13 cellular contexts compared by ENCODE assay signal in the genomic region with DNA sequence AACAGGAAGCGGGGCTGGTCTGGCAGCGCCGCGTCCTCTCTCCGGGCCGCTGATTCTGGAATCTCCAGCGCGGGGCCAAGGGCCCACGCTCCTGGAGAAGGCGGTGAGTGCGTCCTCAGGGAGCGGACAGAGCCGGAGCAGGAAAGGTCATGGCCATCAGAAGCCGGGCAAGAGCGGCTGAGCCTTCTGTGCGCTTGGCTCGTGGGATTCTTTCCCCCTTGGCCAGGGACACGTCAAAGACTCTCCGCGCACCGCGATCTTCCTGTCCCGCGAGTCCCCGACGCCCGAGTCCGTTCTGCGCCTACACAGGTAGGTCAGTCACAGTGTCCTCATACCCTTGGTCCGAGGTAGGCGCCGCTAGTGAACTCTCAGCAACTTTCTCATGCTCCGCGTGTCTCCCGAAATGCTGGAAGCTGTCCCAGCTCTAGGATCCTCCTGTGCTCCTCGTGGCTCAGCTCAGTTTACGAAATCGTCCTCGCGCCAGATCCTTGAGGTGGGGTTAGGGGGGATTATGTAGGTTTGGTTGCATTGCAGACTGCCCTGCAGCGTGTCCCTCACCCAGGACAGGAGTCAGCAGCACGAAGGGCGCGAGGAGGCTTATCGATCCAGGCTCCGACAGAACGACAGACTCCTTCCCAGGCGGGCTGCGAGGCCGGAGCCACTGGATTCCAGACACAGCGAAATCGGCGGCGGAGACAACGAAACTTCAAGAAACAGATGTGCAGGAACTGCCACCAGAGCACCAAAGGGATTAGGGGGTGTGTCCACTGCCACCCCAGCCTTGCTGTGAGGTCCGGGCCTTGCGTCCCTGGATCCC. TPM values are rescaled to one million over a fixed set of nuclear protein-coding genes. Genes with fewer than 3 reads are reported as not detected.
DNase-seq lines count a peak whose midpoint lies in the region; ATAC-seq and TF ChIP-seq lines count a peak whose summit lies in the region.
"Had no signal": no experiment of that assay in that cellular context is flagged by ENCODE, and none has a peak within 500 bp of the region (broad histone marks: within the 10 kb centered on the region; RNA-seq: fewer than 3 reads in every experiment).

No MANE protein-coding gene starts in this region.

- H3K36me3 Mint-ChIP-seq in IgD-negative memory B cell = no peaks in the 10 kb centered on the region
- no peaks in the 10 kb centered on the region for H3K36me3 Mint-ChIP-seq in activated naive CD4-positive, alpha-beta T cell treated with anti-CD3 and anti-CD28 coated beads for 36 hours (ENCODE audit: low read depth)

- H3K36me3 ChIP-seq in mucosa of descending colon (ENCODE audit: low read depth) = no peaks in the 10 kb centered on the region

- peak; percentile 47 for DNase-seq in AG20443 (ENCODE audit: low spot score)
- no peak for DNase-seq in epithelial cell of proximal tubule (ENCODE audit: low read depth)
- DNase-seq in mucosa of descending colon = peak in 1 of 3 donors; percentile 51
- no peak for DNase-seq in DMS114 treated with DMSO at 0.1 percent for 48 hours (lab: John Stamatoyannopoulos, UW; ENCODE audit: unreplicated experiment)
- no peak for DNase-seq in H4 (ENCODE audit: low spot score)
- DNase-seq in activated naive CD4-positive, alpha-beta T cell treated with anti-CD3 and anti-CD28 coated beads for 36 hours = no peak
- DNase-seq: activated naive CD4-positive, alpha-beta T cell treated with anti-CD3 and anti-CD28 coated beads, Interleukin-2, amount 50 U/mL, for 16 hours; CD4-positive, CD25-positive, alpha-beta regulatory T cell; foreskin melanocyte; NCI-H2227 treated with DMSO at 0.1 percent for 48 hours; stimulated activated naive CD4-positive, alpha-beta T cell treated with Interleukin-2 at 50 U/mL for 16 hours had no signal

- peaks cover 84% of the 10 kb centered on the region for H3K27me3 Mint-ChIP-seq in IgD-negative memory B cell
- peaks cover 75% of the 10 kb centered on the region for H3K27me3 Mint-ChIP-seq in activated naive CD4-positive, alpha-beta T cell treated with anti-CD3 and anti-CD28 coated beads for 36 hours (ENCODE audit: low read depth)

- H3K4me3 Mint-ChIP-seq in IgD-negative memory B cell = peak overlapping the region in 3 of 4 donors; percentile 43 to 64 (median 58)
- no peak overlapping the region for H3K4me3 Mint-ChIP-seq in activated naive CD4-positive, alpha-beta T cell treated with anti-CD3 and anti-CD28 coated beads for 36 hours

- H3K9me3 ChIP-seq in mucosa of descending colon = no peaks in the 10 kb centered on the region

- TF ChIP-seq CTCF in epithelial cell of proximal tubule (conservative IDR thresholded peaks at IDR 0.05; ENCODE audit: low read depth, low read length) = no peak
- TF ChIP-seq CTCF in mucosa of descending colon (IDR thresholded peaks at IDR 0.05) = no peak

- H3K9me3 Mint-ChIP-seq in IgD-negative memory B cell = no peaks in the 10 kb centered on the region
- H3K9me3 Mint-ChIP-seq in activated naive CD4-positive, alpha-beta T cell treated with anti-CD3 and anti-CD28 coated beads for 36 hours = no peaks in the 10 kb centered on the region

- H3K4me1 ChIP-seq in mucosa of descending colon (ENCODE audit: low read depth) = peaks cover 9% of the 10 kb centered on the region

- H3K4me3 ChIP-seq in epithelial cell of proximal tubule (ENCODE audit: low read depth, low read length) (peak overlapping the region; percentile 14), mucosa of descending colon (no peak overlapping the region)

- CTCF ChIA-PET in activated naive CD4-positive, alpha-beta T cell treated with anti-CD3 and anti-CD28 coated beads for 36 hours (lab: Charles Lee) = interaction anchor here (0.7 kb wide), 1 partner anchor 85 kb away, joined by 3 read pairs; no protein-coding TSS in a partner anchor

- ATAC-seq in mucosa of descending colon = peak; percentile 16
- no peak for ATAC-seq in GM19452 (IDR thresholded peaks at IDR 0.05; ENCODE audit: unreplicated experiment)

- intact Hi-C loops in mucosa of descending colon (cut with DNase I, micrococcal nuclease) = loop anchor here in 1 of 2 donors (10.0 kb wide), 1 partner anchor 65 kb away; no protein-coding TSS in a partner anchor
- intact Hi-C loops in activated naive CD4-positive, alpha-beta T cell treated with anti-CD3 and anti-CD28 coated beads for 36 hours (cut with micrococcal nuclease) = no loop called here

- H3K27ac Mint-ChIP-seq in IgD-negative memory B cell = no peak overlapping the region
- H3K27ac Mint-ChIP-seq in activated naive CD4-positive, alpha-beta T cell treated with anti-CD3 and anti-CD28 coated beads for 36 hours = no peak overlapping the region

- peaks cover 6 to 20% (median 19%) of the 10 kb centered on the region in 3 donors for H3K4me1 Mint-ChIP-seq in IgD-negative memory B cell
- H3K4me1 Mint-ChIP-seq in activated naive CD4-positive, alpha-beta T cell treated with anti-CD3 and anti-CD28 coated beads for 36 hours (ENCODE audit: low read depth) = peaks cover 21% of the 10 kb centered on the region

RNA-seq across cellular contexts. Expression of a gene that starts 8.7 kb away (rescaled TPM):
- not detected for polyA plus RNA-seq in IgD-negative memory B cell
- total RNA-seq in epithelial cell of proximal tubule = 0.06 TPM in 1 of 2 replicates, not detected in the other
- total RNA-seq in mucosa of descending colon = 1 to 10 TPM; 2.0 to 5.1 (median 2.3) TPM
- 0.90 and 1.4 TPM in 2 replicates for total RNA-seq in H4 (2014; rRNA removed; shearing (Covaris generic))
- under 1 TPM in 1 of 2 experiments, not detected in 1; 0.10 TPM for total RNA-seq in activated naive CD4-positive, alpha-beta T cell treated with anti-CD3 and anti-CD28 coated beads for 36 hours
- total RNA-seq: CD4-positive, CD25-positive, alpha-beta regulatory T cell had no signal
- polyA plus RNA-seq: CD4-positive, CD25-positive, alpha-beta regulatory T cell had no signal

RNA-seq across cellular contexts. Expression of a gene that starts 44.6 kb away (rescaled TPM):
- 19.0 TPM for polyA plus RNA-seq in IgD-negative memory B cell
- total RNA-seq in epithelial cell of proximal tubule = 8.4 and 13.9 TPM in 2 replicates
- 10 to 100 TPM; 15.6 to 21.5 (median 17.2) TPM for total RNA-seq in mucosa of descending colon
- total RNA-seq in H4 (2014; rRNA removed; shearing (Covaris generic)) = 9.1 and 15.7 TPM in 2 replicates
- 10 to 100 TPM; 25.8 to 25.9 TPM for total RNA-seq in activated naive CD4-positive, alpha-beta T cell treated with anti-CD3 and anti-CD28 coated beads for 36 hours

RNA-seq across cellular contexts. Expression of a gene that starts 44.6 kb away (rescaled TPM):
- 26.2 TPM for polyA plus RNA-seq in IgD-negative memory B cell
- total RNA-seq in epithelial cell of proximal tubule = 27.3 and 48.8 TPM in 2 replicates
- total RNA-seq in mucosa of descending colon = 10 to 100 TPM; 46.5 to 65.2 (median 62.4) TPM
- 74.0 and 77.7 TPM in 2 replicates for total RNA-seq in H4 (2014; rRNA removed; shearing (Covaris generic))
- total RNA-seq in activated naive CD4-positive, alpha-beta T cell treated with anti-CD3 and anti-CD28 coated beads for 36 hours = 10 to 100 TPM; 51.0 TPM
